In genomic region chr2:239942090-239942489, GRCh38 we compare ENCODE assay signal across 17 cellular contexts.
DNase-seq lines count a peak whose midpoint lies in the region; ATAC-seq, FAIRE-seq and TF ChIP-seq lines count a peak whose summit lies in the region.
"Had no signal": no experiment of that assay in that cellular context is flagged by ENCODE, and none has a peak within 500 bp of the region (broad histone marks: within the 10 kb centered on the region; RNA-seq: fewer than 3 reads in every experiment).

No MANE protein-coding gene starts in this region.

- no peaks in the 10 kb centered on the region for H3K79me2 ChIP-seq in HepG2 (ENCODE audit: insufficient read depth, low read length)

- no peak overlapping the region for H3K27ac Mint-ChIP-seq in activated naive CD4-positive, alpha-beta T cell treated with anti-CD3 and anti-CD28 coated beads, Interleukin-2, amount 10 ng/mL, durations not matched to agents 7 days and 5 days
- H3K27ac Mint-ChIP-seq in activated naive CD4-positive, alpha-beta T cell treated with anti-CD3 and anti-CD28 coated beads for 36 hours = no peak overlapping the region
- H3K27ac Mint-ChIP-seq: CD8-positive, alpha-beta T cell; GM23338 had no signal

- TF ChIP-seq EP300 in HepG2 (IDR thresholded peaks at IDR 0.05; ENCODE audit: low read depth in 2 of 2, low read length in 2 of 2) = no peak
- no peak for TF ChIP-seq EP300 in HepG2 (CRISPR knock-in tag; IDR thresholded peaks at IDR 0.05; ENCODE audit: borderline replicate concordance)
- no peak for TF ChIP-seq EP300 in suprapubic skin (IDR thresholded peaks at IDR 0.05)

- no TSS peak for BruUV-seq in HepG2 (replicated peaks; lab: Mats Ljungman, UMichigan)

- H3K27me3 Mint-ChIP-seq in activated naive CD4-positive, alpha-beta T cell treated with anti-CD3 and anti-CD28 coated beads, Interleukin-2, amount 10 ng/mL, durations not matched to agents 7 days and 5 days = peaks cover 7% of the 10 kb centered on the region
- H3K27me3 Mint-ChIP-seq in activated naive CD4-positive, alpha-beta T cell treated with anti-CD3 and anti-CD28 coated beads for 36 hours (ENCODE audit: low read depth) = no peaks in the 10 kb centered on the region

- POLR2A ChIA-PET in HepG2 (lab: Yijun Ruan, JAX) = no interaction called here

- H3K27ac ChIP-seq in RWPE2 (ENCODE audit: poor library complexity, severe bottlenecking) (no peak overlapping the region), HepG2 (ENCODE audit: extremely low read length, insufficient read depth, low read length) (no peak overlapping the region), suprapubic skin (no peak overlapping the region)

- no peak overlapping the region for H3K9ac ChIP-seq in HepG2 (ENCODE audit: insufficient read depth, low read depth, low read length)

- no peak for FAIRE-seq in HepG2 (lab: Jason Lieb, UNC)
- FAIRE-seq: D721Med, HTR-8/SVneo had no signal

- TF ChIP-seq RAD21 in HepG2 (CRISPR knock-in tag; IDR thresholded peaks at IDR 0.05) = no peak

- H3K9me3 Mint-ChIP-seq in activated naive CD4-positive, alpha-beta T cell treated with anti-CD3 and anti-CD28 coated beads, Interleukin-2, amount 10 ng/mL, durations not matched to agents 7 days and 5 days = no peaks in the 10 kb centered on the region
- H3K9me3 Mint-ChIP-seq in activated naive CD4-positive, alpha-beta T cell treated with anti-CD3 and anti-CD28 coated beads for 36 hours = no peaks in the 10 kb centered on the region
- H3K9me3 Mint-ChIP-seq: CD8-positive, alpha-beta T cell; GM23338 had no signal

- H3K4me1 ChIP-seq in RWPE2 (ENCODE audit: insufficient read depth, poor library complexity, severe bottlenecking) (no peaks in the 10 kb centered on the region), HepG2 (ENCODE audit: insufficient read depth, low read length) (peaks cover 6% of the 10 kb centered on the region), suprapubic skin (no peaks in the 10 kb centered on the region)

- in situ Hi-C loops in HepG2 (cut with HindIII; ENCODE audit: extremely low pct_ligation_motif_present, low pct_unique_long_range_greater_than_20kb) = no loop called here

- H3K9me3 ChIP-seq in RWPE2 (ENCODE audit: severe bottlenecking) (no peaks in the 10 kb centered on the region), HepG2 (ENCODE audit: low read length) (no peaks in the 10 kb centered on the region), suprapubic skin (no peaks in the 10 kb centered on the region)

- H3K4me3 Mint-ChIP-seq in activated naive CD4-positive, alpha-beta T cell treated with anti-CD3 and anti-CD28 coated beads, Interleukin-2, amount 10 ng/mL, durations not matched to agents 7 days and 5 days = no peak overlapping the region
- H3K4me3 Mint-ChIP-seq in activated naive CD4-positive, alpha-beta T cell treated with anti-CD3 and anti-CD28 coated beads for 36 hours = no peak overlapping the region
- H3K4me3 Mint-ChIP-seq: CD8-positive, alpha-beta T cell; GM23338 had no signal

- no peaks in the 10 kb centered on the region for H3K36me3 Mint-ChIP-seq in activated naive CD4-positive, alpha-beta T cell treated with anti-CD3 and anti-CD28 coated beads, Interleukin-2, amount 10 ng/mL, durations not matched to agents 7 days and 5 days
- H3K36me3 Mint-ChIP-seq in activated naive CD4-positive, alpha-beta T cell treated with anti-CD3 and anti-CD28 coated beads for 36 hours (ENCODE audit: low read depth) = no peaks in the 10 kb centered on the region
- H3K36me3 Mint-ChIP-seq: CD8-positive, alpha-beta T cell had no signal

- H3K4me2 ChIP-seq in HepG2 (ENCODE audit: low read depth, low read length) = no peak overlapping the region
- H3K4me2 ChIP-seq: GM23338 had no signal

- intact Hi-C loops in activated naive CD4-positive, alpha-beta T cell treated with anti-CD3 and anti-CD28 coated beads for 36 hours (cut with micrococcal nuclease) = no loop called here
- intact Hi-C loops in HepG2 (cut with micrococcal nuclease; ENCODE audit: unreplicated experiment) = no loop called here

- 91% methylated on average over 11 of the region's 11 CpGs for WGBS in HepG2 (ENCODE audit: low lambda C conversion rate)
- WGBS in suprapubic skin = 92% methylated on average over 11 of the region's 11 CpGs

- CTCF ChIA-PET in activated naive CD4-positive, alpha-beta T cell treated with anti-CD3 and anti-CD28 coated beads, Interleukin-2, amount 10 ng/mL, durations not matched to agents 7 days and 5 days (lab: Charles Lee) = no interaction called here
- CTCF ChIA-PET in activated naive CD4-positive, alpha-beta T cell treated with anti-CD3 and anti-CD28 coated beads for 36 hours (lab: Charles Lee) = no interaction called here
- CTCF ChIA-PET in HepG2 (lab: Yijun Ruan, JAX; ENCODE audit: low intra/inter-chr PET ratio, low total read pairs) = no interaction called here

- no peak for TF ChIP-seq POLR2A in HepG2 (IDR thresholded peaks at IDR 0.05; ENCODE audit: insufficient read depth in 1 of 2, low read depth in 2 of 2, low read length in 2 of 2)
- TF ChIP-seq POLR2A in suprapubic skin (IDR thresholded peaks at IDR 0.05) = no peak

- H3K36me3 ChIP-seq in RWPE2 (ENCODE audit: low read depth) (no peaks in the 10 kb centered on the region), HepG2 (replicated peaks in 1 of 2; ENCODE audit: control insufficient read depth in 1 of 2, insufficient read depth in 2 of 2, low read length in 2 of 2) (no peaks in the 10 kb centered on the region), suprapubic skin (no peaks in the 10 kb centered on the region)

- no peak overlapping the region for H3K4me3 ChIP-seq in RWPE2 (ENCODE audit: severe bottlenecking)
- no peak overlapping the region for H3K4me3 ChIP-seq in HepG2 (replicated peaks in 1 of 3; ENCODE audit: insufficient read depth in 1 of 3, low read depth in 2 of 3, low read length in 3 of 3)
- H3K4me3 ChIP-seq in suprapubic skin = no peak overlapping the region
- H3K4me3 ChIP-seq: GM23338 had no signal

- H3K4me1 Mint-ChIP-seq in activated naive CD4-positive, alpha-beta T cell treated with anti-CD3 and anti-CD28 coated beads, Interleukin-2, amount 10 ng/mL, durations not matched to agents 7 days and 5 days = peaks cover 17% of the 10 kb centered on the region
- H3K4me1 Mint-ChIP-seq in activated naive CD4-positive, alpha-beta T cell treated with anti-CD3 and anti-CD28 coated beads for 36 hours (ENCODE audit: low read depth) = peaks cover 9% of the 10 kb centered on the region

- DNase-seq in activated naive CD4-positive, alpha-beta T cell treated with anti-CD3 and anti-CD28 coated beads, Interleukin-2, amount 10 ng/mL, durations not matched to agents 7 days and 5 days = peak; percentile 5
- DNase-seq in activated naive CD4-positive, alpha-beta T cell treated with anti-CD3 and anti-CD28 coated beads for 36 hours = no peak
- DNase-seq in RWPE2 (ENCODE audit: low spot score) (peak; percentile 10), HepG2 (ENCODE audit: low spot score) (no peak), suprapubic skin (ENCODE audit: low spot score in 2 of 2) (peak; percentile 45 to 70), DMS153 (lab: John Stamatoyannopoulos, UW) (no peak), GM03348 (ENCODE audit: low spot score) (no peak)
- DNase-seq in stimulated activated naive CD4-positive, alpha-beta T cell treated with Interleukin-2 at 50 U/mL for 16 hours (lab: John Stamatoyannopoulos, UW) = no peak
- DNase-seq: CD8-positive, alpha-beta T cell; GF-D8; NCI-H1694; NCI-H2107; NCI-H774; SHP77 had no signal

- no peaks in the 10 kb centered on the region for H3K27me3 ChIP-seq in RWPE2 (ENCODE audit: insufficient read depth, poor library complexity, severe bottlenecking)
- H3K27me3 ChIP-seq in HepG2 (ENCODE audit: control insufficient read depth in 1 of 2, insufficient read depth in 2 of 2, low read length in 2 of 2) = no peaks in the 10 kb centered on the region
- H3K27me3 ChIP-seq in suprapubic skin = no peaks in the 10 kb centered on the region

- 0 out of 2 replicates have a peak, but pooled peaks cover 2% of the 10 kb centered on the region for H4K20me1 ChIP-seq in HepG2 (ENCODE audit: insufficient read depth, low read length)

- TF ChIP-seq CTCF in RWPE2 (IDR thresholded peaks at IDR 0.05; ENCODE audit: poor library complexity, severe bottlenecking) (no peak), HepG2 (CRISPR knock-in tag; IDR thresholded peaks at IDR 0.05) (no peak), suprapubic skin (IDR thresholded peaks at IDR 0.05) (no peak)

- no peak for ATAC-seq in RWPE2 (ENCODE audit: low read depth)
- ATAC-seq in HepG2 = no peak
- ATAC-seq: CD8-positive, alpha-beta T cell; GM23338 had no signal

- H2AFZ ChIP-seq in HepG2 (ENCODE audit: low read length) = no peak overlapping the region
- H2AFZ ChIP-seq: GM23338 had no signal

TF ChIP-seq in HepG2, 621 proteins besides CTCF, POLR2A, EP300 and RAD21:
- peak; percentile 88 for TF ChIP-seq ZBTB33 (CRISPR knock-in tag; IDR thresholded peaks at IDR 0.05)
- TF ChIP-seq RFX5 (IDR thresholded peaks at IDR 0.05; ENCODE audit: low read depth, low read length) = no peak

Comparison
In these comparisons a context has a peak if more than half of its experiments do, and no peak if none do; other contexts are left out.
1. DNase-seq: peak in activated naive CD4-positive, alpha-beta T cell treated with anti-CD3 and anti-CD28 coated beads, Interleukin-2, amount 10 ng/mL, durations not matched to agents 7 days and 5 days (single experiment), RWPE2 (single experiment) and suprapubic skin (2 of 2); none in activated naive CD4-positive, alpha-beta T cell treated with anti-CD3 and anti-CD28 coated beads for 36 hours (single experiment), HepG2 (single experiment), stimulated activated naive CD4-positive, alpha-beta T cell treated with Interleukin-2 at 50 U/mL for 16 hours (single experiment), DMS153 (single experiment) and GM03348 (single experiment).